Comparison of ENCODE assay signal across 20 cellular contexts in genomic region chr2:10591207-10591606, GRCh38.
DNase-seq lines count a peak whose midpoint lies in the region; ATAC-seq and TF ChIP-seq lines count a peak whose summit lies in the region.
"Had no signal": no experiment of that assay in that cellular context is flagged by ENCODE, and none has a peak within 500 bp of the region (broad histone marks: within the 10 kb centered on the region; RNA-seq: fewer than 3 reads in every experiment).

No MANE protein-coding gene starts in this region.

- H3K27ac ChIP-seq in BLaER1: peak overlapping the region; percentile 74
- H3K27ac ChIP-seq in HUES6 (ENCODE audit: low read depth, low read length): 0 out of 2 replicates have a peak overlapping the region, but pooled peaks have one; percentile 22
- H3K27ac ChIP-seq: epithelial cell of prostate, thyroid gland, WERI-Rb-1 had no signal

- H3K9me3 ChIP-seq in BLaER1: peaks cover under 1% of the 10 kb centered on the region; the same call in 1 of the 2 replicates
- H3K9me3 ChIP-seq in HUES6 (ENCODE audit: control insufficient read depth, insufficient read depth, low read depth, low read length): peaks cover under 1% of the 10 kb centered on the region; the same call in 1 of the 2 replicates
- H3K9me3 ChIP-seq: SK-N-SH, thyroid gland had no signal

- H3K9ac ChIP-seq in BLaER1: no peak overlapping the region
- no peak overlapping the region for H3K9ac ChIP-seq in HUES6 (ENCODE audit: low read length)
- H3K9ac ChIP-seq: SK-N-SH had no signal

- peaks cover 57% of the 10 kb centered on the region for H3K4me1 ChIP-seq in BLaER1
- peaks cover 3% of the 10 kb centered on the region; the same call in 1 of the 2 replicates for H3K4me1 ChIP-seq in HUES6 (ENCODE audit: control insufficient read depth, insufficient read depth, low read length)

- H3K27me3 ChIP-seq in BLaER1 (no peaks in the 10 kb centered on the region), HUES6 (ENCODE audit: control insufficient read depth, insufficient read depth, low read length) (no peaks in the 10 kb centered on the region)
- H3K27me3 ChIP-seq: thyroid gland had no signal

- no peaks in the 10 kb centered on the region for H4K20me1 ChIP-seq in BLaER1

- H3K36me3 ChIP-seq in BLaER1: peaks cover 43% of the 10 kb centered on the region
- peaks cover 37% of the 10 kb centered on the region for H3K36me3 ChIP-seq in HUES6 (ENCODE audit: control insufficient read depth, insufficient read depth, low read length)
- H3K36me3 ChIP-seq: thyroid gland had no signal

- ATAC-seq in HG03439 (IDR thresholded peaks at IDR 0.05; ENCODE audit: unreplicated experiment): no peak
- ATAC-seq in GM18520 (IDR thresholded peaks at IDR 0.05; ENCODE audit: unreplicated experiment): no peak
- ATAC-seq: left cardiac atrium had no signal

- DNase-seq in amniotic epithelial cell (ENCODE audit: low read depth) (peak; percentile 72), fibroblast of villous mesenchyme (ENCODE audit: low read depth) (peak; percentile 68), NCI-H1694 treated with DMSO at 0.1 percent for 48 hours (lab: John Stamatoyannopoulos, UW) (no peak), HuH-7 (ENCODE audit: low spot score) (no peak)
- DNase-seq: activated naive CD4-positive, alpha-beta T cell treated with anti-CD3 and anti-CD28 coated beads, Interleukin-2, amount 50 U/mL, for 16 hours; AML-193; cerebellar nuclear complex; HCEC 1CT; left cardiac atrium; naive B cell; NCI-H2171 treated with DMSO at 0.1 percent for 48 hours; SK-N-SH; stimulated activated CD4-positive, alpha-beta T cell treated with anti-CD3 and anti-CD28 coated beads, Interleukin-1b, Interleukin-23, amount 100 ng/mL, for 48 hours; thyroid gland; WERI-Rb-1 had no signal

- TF ChIP-seq CTCF in fibroblast of villous mesenchyme (IDR thresholded peaks at IDR 0.05; ENCODE audit: insufficient read depth, low read depth, low read length): no peak

- H3K4me3 ChIP-seq in BLaER1 (no peak overlapping the region), HUES6 (ENCODE audit: low read depth, low read length) (no peak overlapping the region), fibroblast of villous mesenchyme (ENCODE audit: low read depth, low read length) (no peak overlapping the region)
- H3K4me3 ChIP-seq: thyroid gland had no signal

- H3K4me2 ChIP-seq in BLaER1: peak overlapping the region; percentile 68
- H3K4me2 ChIP-seq: SK-N-SH had no signal

Comparison
In these comparisons a context has a peak if more than half of its experiments do, and no peak if none do; other contexts are left out.
1. DNase-seq: peak in amniotic epithelial cell (single experiment) and fibroblast of villous mesenchyme (single experiment); none in NCI-H1694 treated with DMSO at 0.1 percent for 48 hours (single experiment) and HuH-7 (single experiment).